In genomic region chr10:28668363-28669226, GRCh38 we compare ENCODE assay signal across 8 cellular contexts. TPM values are rescaled to one million over a fixed set of nuclear protein-coding genes. Genes with fewer than 3 reads are reported as not detected.
A peak's percentile ranks its signal among the peaks of the same experiment; 100 is the strongest.
DNase-seq lines count a peak whose midpoint lies in the region; TF ChIP-seq lines count a peak whose summit lies in the region.

No MANE protein-coding gene starts in this region.

- peaks cover 10% of the 10 kb centered on the region for H3K27me3 Mint-ChIP-seq in endothelial cell (ENCODE audit: unreplicated experiment)

- TF ChIP-seq EP300 in suprapubic skin (IDR thresholded peaks at IDR 0.05): no peak

- H3K27me3 ChIP-seq in BLaER1 (peaks cover 10% of the 10 kb centered on the region; the same call in 1 of the 2 replicates), muscle layer of colon (ENCODE audit: control insufficient read depth in 1 of 2, insufficient read depth in 2 of 2, low read length in 2 of 2) (peaks cover 12 to 30% of the 10 kb centered on the region in 2 donors), suprapubic skin (peaks cover 62% of the 10 kb centered on the region)

- H3K27ac ChIP-seq in BLaER1 (no peak overlapping the region), muscle layer of colon (ENCODE audit: low read depth, low read length) (peak overlapping the region; percentile 13), suprapubic skin (no peak overlapping the region)

- H3K4me2 ChIP-seq in BLaER1: peak overlapping the region; percentile 86

- no peaks in the 10 kb centered on the region for H3K9me3 Mint-ChIP-seq in endothelial cell (ENCODE audit: unreplicated experiment)

- H3K4me1 Mint-ChIP-seq in endothelial cell (ENCODE audit: unreplicated experiment): peaks cover 6% of the 10 kb centered on the region

- no peaks in the 10 kb centered on the region for H3K36me3 ChIP-seq in BLaER1
- no peaks in the 10 kb centered on the region for H3K36me3 ChIP-seq in muscle layer of colon (ENCODE audit: insufficient read depth, low read length)
- no peaks in the 10 kb centered on the region for H3K36me3 ChIP-seq in suprapubic skin

- H3K9me3 ChIP-seq in BLaER1: no peaks in the 10 kb centered on the region
- H3K9me3 ChIP-seq in muscle layer of colon (ENCODE audit: low read length): no peaks in the 10 kb centered on the region
- H3K9me3 ChIP-seq in suprapubic skin: no peaks in the 10 kb centered on the region

- H3K27ac Mint-ChIP-seq in endothelial cell (ENCODE audit: unreplicated experiment): no peak overlapping the region

- no peak for TF ChIP-seq POLR2A in suprapubic skin (IDR thresholded peaks at IDR 0.05)

- H3K36me3 Mint-ChIP-seq in endothelial cell (ENCODE audit: low read depth, unreplicated experiment): no peaks in the 10 kb centered on the region

- TF ChIP-seq CTCF in endothelial cell (IDR thresholded peaks at IDR 0.05; ENCODE audit: unreplicated experiment): no peak
- TF ChIP-seq CTCF in suprapubic skin (IDR thresholded peaks at IDR 0.05): no peak
- no peak for TF ChIP-seq CTCF in GM10266 (IDR thresholded peaks at IDR 0.05; ENCODE audit: control insufficient read depth, insufficient read depth, low read depth, missing control alignments)

- peaks cover 13% of the 10 kb centered on the region; the same call in 1 of the 2 replicates for H3K4me1 ChIP-seq in BLaER1
- H3K4me1 ChIP-seq in muscle layer of colon (ENCODE audit: insufficient read depth, low read length): peaks cover 5% of the 10 kb centered on the region
- H3K4me1 ChIP-seq in suprapubic skin: peaks cover 13% of the 10 kb centered on the region

- H3K4me3 ChIP-seq in BLaER1: peak overlapping the region; percentile 69
- H3K4me3 ChIP-seq in muscle layer of colon (ENCODE audit: low read depth in 1 of 2, low read length in 2 of 2): peak overlapping the region; percentile 27 to 39
- H3K4me3 ChIP-seq in suprapubic skin: peak overlapping the region; percentile 47

- peak overlapping the region; percentile 93 for H3K4me3 Mint-ChIP-seq in endothelial cell (ENCODE audit: unreplicated experiment)

- in situ Hi-C loops in KBM-7 (cut with MboI; ENCODE audit: low pct_unique_long_range_greater_than_20kb, low sequenced_read_pairs): loop anchor here (25.0 kb wide), 1 partner anchor 319 kb away; no protein-coding TSS in a partner anchor

- WGBS in suprapubic skin: under 1% methylated on average over 49 of the region's 59 CpGs

- H4K20me1 ChIP-seq in BLaER1: no peaks in the 10 kb centered on the region

- DNase-seq in KBM-7: peak; percentile 34
- DNase-seq in activated CD4-positive, alpha-beta T cell treated with anti-CD3 and anti-CD28 coated beads, Interleukin-2, amount 50 U/mL, for 48 hours: peak; percentile 58 to 66
- DNase-seq in endothelial cell (ENCODE audit: low spot score): peak; percentile 39
- peak in 1 of 2 donors; percentile 62 for DNase-seq in suprapubic skin (ENCODE audit: low spot score in 2 of 2)
- no peak for DNase-seq in NK-92 (lab: John Stamatoyannopoulos, UW; ENCODE audit: unreplicated experiment)
- no peak for DNase-seq in GM10266 (ENCODE audit: extremely low spot score)

- H3K9ac ChIP-seq in BLaER1 (peak overlapping the region; percentile 59), muscle layer of colon (ENCODE audit: low read length) (no peak overlapping the region)

RNA-seq across cellular contexts. Expression of gene BAMBI, which starts 8.7 kb away (rescaled TPM):
- total RNA-seq in endothelial cell (ENCODE audit: unreplicated experiment) (13.3 TPM), suprapubic skin (10 to 100 TPM; 10.6 to 16.1 (median 13.0) TPM)

Comparison
In these comparisons a context has a peak if more than half of its experiments do, and no peak if none do; other contexts are left out.
1. DNase-seq: peak in KBM-7 (single experiment), activated CD4-positive, alpha-beta T cell treated with anti-CD3 and anti-CD28 coated beads, Interleukin-2, amount 50 U/mL, for 48 hours (2 of 2) and endothelial cell (single experiment); none in NK-92 (single experiment) and GM10266 (single experiment).
2. Peak in every context shown above with its lines, with median percentiles within 50 percentile points of each other: H3K4me3 ChIP-seq.